1 cellular context compared by ENCODE assay signal in genomic region chrX:30865020-30865419, GRCh38.
TF ChIP-seq lines count a peak whose summit lies in the region.

No MANE protein-coding gene starts in this region.

TF ChIP-seq in H1, 55 proteins besides CTCF, POLR2A, EP300 and RAD21:
- TF ChIP-seq SP1 (IDR thresholded peaks at IDR 0.05; ENCODE audit: low read depth, low read length) = 0 out of 2 replicates have a peak, but pooled peaks have one; percentile 37
- no peak for TF ChIP-seq CHD7 (IDR thresholded peaks at IDR 0.05; ENCODE audit: insufficient replicate concordance, low read length)
